8 cellular contexts compared by ENCODE assay signal in the genomic region with DNA sequence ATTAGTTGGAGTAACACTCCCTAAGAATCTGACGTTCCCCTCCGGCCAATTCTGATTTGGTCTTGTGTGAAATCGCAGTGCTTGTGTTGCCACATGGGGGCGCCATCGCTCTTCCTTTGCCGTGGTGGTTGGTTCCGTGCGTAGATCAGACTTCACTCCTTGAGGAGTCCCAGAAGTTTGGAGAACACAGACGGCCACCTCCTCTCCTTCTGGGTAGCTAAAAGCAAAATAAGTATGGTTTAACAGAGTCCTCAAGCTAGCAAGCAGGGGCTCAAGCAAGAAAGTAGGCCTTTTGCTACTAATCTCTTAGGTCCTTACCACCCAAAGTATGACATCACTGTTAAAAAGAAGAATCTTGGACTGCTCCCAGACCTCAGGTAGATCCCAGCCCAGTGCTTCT. TPM values are rescaled to one million over a fixed set of nuclear protein-coding genes. Genes with fewer than 3 reads are reported as not detected.
DNase-seq lines count a peak whose midpoint lies in the region; ATAC-seq, FAIRE-seq and TF ChIP-seq lines count a peak whose summit lies in the region.

No MANE protein-coding gene starts in this region.

- TF ChIP-seq RAD21 in H1 (IDR thresholded peaks at IDR 0.05 in 1 of 2, conservative IDR thresholded peaks at IDR 0.05 in 1 of 2; ENCODE audit: low read depth in 2 of 2, low read length in 2 of 2) = peak; percentile 100

- TF ChIP-seq CTCF in H1 (IDR thresholded peaks at IDR 0.05; ENCODE audit: control extremely low read depth in 1 of 3, insufficient read depth in 1 of 3, low read depth in 1 of 3, low read length in 3 of 3) = peak; percentile 91 to 97 (median 95)

- H3K23ac ChIP-seq in H1 (ENCODE audit: insufficient read length) = no peak overlapping the region
- no peak overlapping the region for H3K23ac ChIP-seq in mesendoderm (ENCODE audit: low read length)

- no peak overlapping the region for H4K8ac ChIP-seq in H1 (ENCODE audit: extremely low read depth, insufficient read depth, low read length)
- H4K8ac ChIP-seq in mesendoderm (ENCODE audit: low read depth, low read length) = no peak overlapping the region

- H3K36me3 ChIP-seq in H1 (ENCODE audit: control insufficient read depth in 2 of 4, insufficient read depth in 4 of 4, low read length in 3 of 4) (peaks cover 0 to under 1% (median 0%) of the 10 kb centered on the region in 4 experiments; a peak in 1 of 8 replicates), mesendoderm (ENCODE audit: control insufficient read depth, insufficient read depth, low read length) (no peaks in the 10 kb centered on the region)

- H4K20me1 ChIP-seq in H1 (replicated peaks in 1 of 2; ENCODE audit: control insufficient read depth in 1 of 2, insufficient read depth in 2 of 2, low read length in 2 of 2) = no peaks in the 10 kb centered on the region

- H2BK5ac ChIP-seq in H1 (ENCODE audit: low read depth, low read length) (no peak overlapping the region), mesendoderm (ENCODE audit: low read length) (no peak overlapping the region)

- H3K4me1 ChIP-seq in H1 (replicated peaks in 1 of 4; ENCODE audit: control insufficient read depth in 3 of 4, insufficient read depth in 4 of 4, low read length in 3 of 4) (no peaks in the 10 kb centered on the region; a peak in 1 of 7 replicates), mesendoderm (ENCODE audit: control insufficient read depth, low read depth, low read length) (no peaks in the 10 kb centered on the region)

- POLR2A ChIA-PET in H1 (lab: Charles Lee; ENCODE audit: partially characterized antibody) = interaction anchor here (0.6 to 0.7 kb wide), 2 partner anchors 134 to 928 kb away, joined by 3 read pairs; no protein-coding TSS in a partner anchor

- H3K27ac ChIP-seq in H1 (ENCODE audit: low read depth, low read length) = no peak overlapping the region
- H3K27ac ChIP-seq in mesendoderm (ENCODE audit: low read depth, low read length) = no peak overlapping the region

- H3K9ac ChIP-seq in H1 (replicated peaks in 1 of 4; ENCODE audit: extremely low read depth in 1 of 4, low read depth in 3 of 4, low read length in 3 of 4) (no peak overlapping the region), mesendoderm (ENCODE audit: low read length) (no peak overlapping the region)

- no peaks in the 10 kb centered on the region; the same call in 1 of the 2 replicates for H3K23me2 ChIP-seq in H1 (ENCODE audit: low read depth, low read length)

- H2AK5ac ChIP-seq in H1 (ENCODE audit: low read depth, low read length) (no peak overlapping the region), mesendoderm (ENCODE audit: low read length) (no peak overlapping the region)

- H4K5ac ChIP-seq in H1 (ENCODE audit: insufficient read length, low read depth, low read length) (no peak overlapping the region), mesendoderm (ENCODE audit: low read length) (no peak overlapping the region)

- H2BK20ac ChIP-seq in H1 (ENCODE audit: low read length) = no peak overlapping the region

- H3K27me3 ChIP-seq in H1 (replicated peaks in 1 of 4; ENCODE audit: control insufficient read depth in 3 of 4, extremely low read depth in 1 of 4, insufficient read depth in 3 of 4, low read length in 3 of 4) (no peaks in the 10 kb centered on the region), mesendoderm (ENCODE audit: insufficient read depth, low read length, poor library complexity) (no peaks in the 10 kb centered on the region)

- WGBS in H1 (ENCODE audit: extremely low coverage in 1 of 2, insufficient coverage in 1 of 2, insufficient read length in 1 of 2, insufficient replicate concordance in 2 of 2, low coverage in 1 of 2, low lambda C conversion rate in 2 of 2, missing lambda C conversion rate in 1 of 2), 2 experiments = 20% methylated on average over 9 of the region's 9 CpGs; no CpG with 5 or more reads in 1 of the 2 experiments
- WGBS in mesendoderm (ENCODE audit: extremely low coverage, insufficient coverage, low lambda C conversion rate) = no CpG with 5 or more reads among the region's 9 CpGs

- H3K4me2 ChIP-seq in H1 (ENCODE audit: insufficient read depth in 1 of 2, low read depth in 2 of 2, low read length in 2 of 2) (no peak overlapping the region), mesendoderm (ENCODE audit: low read length) (no peak overlapping the region)

- no peak overlapping the region for H3K18ac ChIP-seq in H1 (ENCODE audit: extremely low read depth, low read length)
- no peak overlapping the region for H3K18ac ChIP-seq in mesendoderm (ENCODE audit: low read length)

- DNase-seq in NOMO-1 treated with dmso at 0.1 percent for 144 hours (lab: John Stamatoyannopoulos, UW; ENCODE audit: unreplicated experiment) (peak; percentile 31), H1 (ENCODE audit: low read depth in 1 of 2, low spot score in 2 of 2) (peak; percentile 76 to 93), mesendoderm (peak; percentile 87)
- DNase-seq in activated CD8-positive, alpha-beta memory T cell treated with anti-CD3 and anti-CD28 coated beads for 24 hours = peak; percentile 90
- DNase-seq in stimulated activated CD8-positive, alpha-beta memory T cell treated with anti-CD3 and anti-CD28 coated beads, Interleukin-15, amount 100 ng/mL, for 48 hours (ENCODE audit: low read depth in 2 of 2) = peak; percentile 50 to 66

- no peaks in the 10 kb centered on the region; a peak in 1 of 4 replicates for H3K9me3 ChIP-seq in H1 (ENCODE audit: insufficient read depth in 2 of 2, low read depth in 1 of 2, low read length in 1 of 2)

- H3K4me3 ChIP-seq in H1 (ENCODE audit: extremely low read depth in 1 of 4, insufficient read depth in 2 of 4, low read depth in 3 of 4, low read length in 4 of 4) (no peak overlapping the region), mesendoderm (ENCODE audit: low read length) (no peak overlapping the region)

- peak; percentile 91 for FAIRE-seq in G401.6 (lab: Jason Lieb, UNC)
- peak; percentile 78 for FAIRE-seq in H1 (lab: Jason Lieb, UNC)

- H2BK15ac ChIP-seq in H1 (ENCODE audit: low read length) (no peak overlapping the region), mesendoderm (replicated peaks; ENCODE audit: low read depth) (no peak overlapping the region)

- peak; percentile 46 for ATAC-seq in HG03571 (IDR thresholded peaks at IDR 0.05; ENCODE audit: unreplicated experiment)
- no peak for ATAC-seq in HG03565 (IDR thresholded peaks at IDR 0.05; ENCODE audit: unreplicated experiment)

- CTCF ChIA-PET in H1 (lab: Charles Lee; ENCODE audit: partially characterized antibody) = interaction anchor here (0.6 to 11.2 kb wide), 47 partner anchors 8 to 836 kb away, joined by 3 to 150 read pairs (median 3); no protein-coding TSS in a partner anchor

- H4K91ac ChIP-seq in H1 (replicated peaks; ENCODE audit: insufficient read length, low read length) = no peak overlapping the region

- H3K56ac ChIP-seq in H1 (replicated peaks; ENCODE audit: insufficient read length, low read depth, low read length) (no peak overlapping the region), mesendoderm (ENCODE audit: low read length) (no peak overlapping the region)

- no peak overlapping the region for H2BK120ac ChIP-seq in H1 (replicated peaks; ENCODE audit: low read depth, low read length)
- H2BK120ac ChIP-seq in mesendoderm (ENCODE audit: low read depth, low read length) = no peak overlapping the region

- H3K14ac ChIP-seq in H1 (ENCODE audit: insufficient read length) = no peak overlapping the region

- no peaks in the 10 kb centered on the region for H3K79me1 ChIP-seq in H1 (ENCODE audit: low read depth, low read length)
- no peaks in the 10 kb centered on the region for H3K79me1 ChIP-seq in mesendoderm (ENCODE audit: low read length)

- no peak overlapping the region for H2AFZ ChIP-seq in H1 (ENCODE audit: low read length)

- no peak for TF ChIP-seq POLR2A in H1 (IDR thresholded peaks at IDR 0.05; ENCODE audit: control extremely low read depth in 1 of 2, low read depth in 2 of 2, low read length in 2 of 2)

- no peak for TF ChIP-seq EP300 in H1 (IDR thresholded peaks at IDR 0.05; ENCODE audit: borderline replicate concordance in 1 of 2, low read depth in 2 of 2, low read length in 2 of 2)

- H3K79me2 ChIP-seq in H1 (ENCODE audit: control insufficient read depth in 1 of 2, insufficient read depth in 2 of 2, low read length in 2 of 2) (no peaks in the 10 kb centered on the region), mesendoderm (ENCODE audit: control insufficient read depth, insufficient read depth, low read length) (no peaks in the 10 kb centered on the region)

- no peak overlapping the region for H2BK12ac ChIP-seq in H1 (ENCODE audit: low read depth, low read length)

- no peak overlapping the region for H3K4ac ChIP-seq in H1 (replicated peaks; ENCODE audit: insufficient read length, low read depth, low read length)
- H3K4ac ChIP-seq in mesendoderm (ENCODE audit: low read depth, low read length) = no peak overlapping the region

TF ChIP-seq in H1, 55 proteins besides CTCF, POLR2A, EP300 and RAD21 (continues in another document):
- TF ChIP-seq, protein P1, sequence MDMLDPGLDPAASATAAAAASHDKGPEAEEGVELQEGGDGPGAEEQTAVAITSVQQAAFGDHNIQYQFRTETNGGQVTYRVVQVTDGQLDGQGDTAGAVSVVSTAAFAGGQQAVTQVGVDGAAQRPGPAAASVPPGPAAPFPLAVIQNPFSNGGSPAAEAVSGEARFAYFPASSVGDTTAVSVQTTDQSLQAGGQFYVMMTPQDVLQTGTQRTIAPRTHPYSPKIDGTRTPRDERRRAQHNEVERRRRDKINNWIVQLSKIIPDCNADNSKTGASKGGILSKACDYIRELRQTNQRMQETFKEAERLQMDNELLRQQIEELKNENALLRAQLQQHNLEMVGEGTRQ (IDR thresholded peaks at IDR 0.05; ENCODE audit: low read length) = no peak
- no peak for TF ChIP-seq NRF1 (IDR thresholded peaks at IDR 0.05; ENCODE audit: low read depth, low read length)
- TF ChIP-seq CEBPB (IDR thresholded peaks at IDR 0.05; ENCODE audit: low read depth, low read length) = no peak
- TF ChIP-seq SP1 (IDR thresholded peaks at IDR 0.05; ENCODE audit: low read depth, low read length) = no peak
- TF ChIP-seq NANOG (IDR thresholded peaks at IDR 0.05; ENCODE audit: insufficient read depth, low read depth, low read length, poor library complexity, severe bottlenecking) = no peak
- TF ChIP-seq CBX8 (IDR thresholded peaks at IDR 0.05; ENCODE audit: borderline replicate concordance, low read depth, low read length) = no peak
- no peak for TF ChIP-seq ASH2L (IDR thresholded peaks at IDR 0.05; ENCODE audit: low read length)
- TF ChIP-seq HDAC2 (IDR thresholded peaks at IDR 0.05; ENCODE audit: borderline replicate concordance in 1 of 2, low read depth in 2 of 2, low read length in 2 of 2) = no peak

RNA-seq across cellular contexts. Expression of a gene that starts 59.5 kb away (rescaled TPM):
- total RNA-seq in H1 (2021; fragmentation: NEBNext Ultra II Directional; extraction: Animal tissue kit (Norgen Biotek cat#: 25700)) = 411 and 445 TPM in 2 replicates
- 24.6 and 28.9 TPM in 2 replicates for polyA plus RNA-seq in H1 (2011; rRNA removed)
- polyA plus RNA-seq in H1 (2011; cell fraction: cytosol; rRNA removed) = 65.7 TPM
- polyA plus RNA-seq in H1 (2011; cell fraction: nucleus; rRNA removed) = 20.2 TPM
- 175 to 362 TPM (median 194 TPM) in 4 replicates for polyA plus RNA-seq in H1 (2012, experiment 1 of 2)
- 28.9 TPM for polyA plus RNA-seq in H1 (2012, experiment 2 of 2)
- polyA plus RNA-seq in H1 (2013, experiment 1 of 2) = 279 TPM
- polyA plus RNA-seq in H1 (2013, experiment 2 of 2) = 299 TPM
- polyA minus RNA-seq in H1 (2011; rRNA and poly(A)+ RNA removed) = 88.3 and 112 TPM in 2 replicates
- polyA minus RNA-seq in H1 (2011; cell fraction: cytosol; rRNA and poly(A)+ RNA removed) = 115 TPM
- polyA minus RNA-seq in H1 (2011; cell fraction: nucleus; rRNA and poly(A)+ RNA removed) = 48.9 TPM
- polyA plus RNA-seq in mesendoderm (2013, experiment 1 of 2) = 371 TPM
- polyA plus RNA-seq in mesendoderm (2013, experiment 2 of 2) = 372 TPM

Comparison
In these comparisons a context has a peak if more than half of its experiments do, and no peak if none do; other contexts are left out.
1. DNase-seq: peak in every context shown above with its lines; median percentile 90 in activated CD8-positive, alpha-beta memory T cell treated with anti-CD3 and anti-CD28 coated beads for 24 hours; 87 in mesendoderm; 84 in H1; 58 in stimulated activated CD8-positive, alpha-beta memory T cell treated with anti-CD3 and anti-CD28 coated beads, Interleukin-15, amount 100 ng/mL, for 48 hours; 31 in NOMO-1 treated with dmso at 0.1 percent for 144 hours.